1 cellular context compared by ENCODE assay signal in genomic region chr1:226871636-226872327, GRCh38.
TF ChIP-seq lines count a peak whose summit lies in the region.

No MANE protein-coding gene starts in this region.

TF ChIP-seq in HCT116, 20 proteins besides CTCF, POLR2A, EP300 and RAD21 (continued from another document):
- TF ChIP-seq ZBTB33 (IDR thresholded peaks at IDR 0.05; ENCODE audit: extremely low read depth, insufficient replicate concordance, low read length) (no peak), MAX (IDR thresholded peaks at IDR 0.05) (no peak), EGR1 (IDR thresholded peaks at IDR 0.05; ENCODE audit: low read depth) (no peak), CBX3 (IDR thresholded peaks at IDR 0.05; ENCODE audit: low read depth) (no peak), FOSL1 (IDR thresholded peaks at IDR 0.05; ENCODE audit: low read depth) (no peak), EZH2 (IDR thresholded peaks at IDR 0.05) (no peak)
